ENCODE assay signal across 29 cellular contexts in genomic region chr15:75380773-75381172, GRCh38.
"Had no signal": no experiment of that assay in that cellular context is flagged by ENCODE, and none has a peak within 500 bp of the region (broad histone marks: within the 10 kb centered on the region; RNA-seq: fewer than 3 reads in every experiment).

No MANE protein-coding gene starts in this region.

- H3K4me1 Mint-ChIP-seq: mesothelial cell of epicardium, neural crest cell had no signal

- H3K4me1 ChIP-seq: esophagus squamous epithelium, pancreas, psoas muscle, suprapubic skin, tibial artery, upper lobe of right lung had no signal

- H3K9me3 ChIP-seq: esophagus squamous epithelium, pancreas, psoas muscle, suprapubic skin, tibial artery, upper lobe of right lung had no signal

- H3K9me3 Mint-ChIP-seq: activated T-helper 2 cell treated with anti-CD3 and anti-CD28 coated beads, Interferon-gamma antibody, Interleukin-2, Interleukin-4, amounts not matched to agents 10 μg/mL and 5 μg/mL and 100 μg/mL, durations not matched to agents 14 hours and 24 hours and 36 hours; mesothelial cell of epicardium; naive thymus-derived CD4-positive, alpha-beta T cell; neural crest cell; T-cell; T-helper 2 cell treated with Interferon-gamma antibody and Interleukin-4, amounts not matched to agents 5 μg/mL and 100 μg/mL, for 36 hours had no signal

- H3K27me3 Mint-ChIP-seq: activated naive CD8-positive, alpha-beta T cell; naive thymus-derived CD4-positive, alpha-beta T cell; T-cell had no signal

- H3K27me3 ChIP-seq: esophagus squamous epithelium, pancreas, suprapubic skin, tibial artery, upper lobe of right lung had no signal

- H3K4me3 Mint-ChIP-seq: activated naive CD8-positive, alpha-beta T cell; mesothelial cell of epicardium; naive thymus-derived CD4-positive, alpha-beta T cell; neural crest cell; T-cell; T-helper 2 cell treated with Interferon-gamma antibody and Interleukin-4, amounts not matched to agents 5 μg/mL and 100 μg/mL, for 36 hours had no signal

- H3K4me3 ChIP-seq: esophagus squamous epithelium, pancreas, psoas muscle, smooth muscle cell, suprapubic skin, tibial artery, upper lobe of right lung had no signal

- H3K27ac ChIP-seq: epithelial cell of prostate, esophagus squamous epithelium, pancreas, psoas muscle, suprapubic skin, tibial artery, upper lobe of right lung had no signal

- H3K4me2 ChIP-seq: smooth muscle cell had no signal

- DNase-seq: activated CD4-positive, alpha-beta T cell treated with anti-CD3 and anti-CD28 coated beads for 4 hours; activated CD4-positive, alpha-beta T cell treated with anti-CD3 and anti-CD28 coated beads, Interleukin-2, amount 50 U/mL, for 4 hours; activated CD4-positive, CD25-positive, alpha-beta regulatory T cell; activated T-cell treated with anti-CD3 and anti-CD28 coated beads, Interleukin-2, amount 50 U/mL, for 1 hour; anterior cingulate cortex; dermis blood vessel endothelial cell; effector CD4-positive, alpha-beta T cell; esophagus squamous epithelium; glutamatergic neuron; mammary epithelial cell; naive thymus-derived CD4-positive, alpha-beta T cell; nucleus accumbens; pancreas; psoas muscle; stimulated activated CD4-positive, alpha-beta T cell treated with anti-CD3 and anti-CD28 coated beads, Interleukin-1b, Interleukin-23, amount 100 ng/mL, for 48 hours; stimulated activated CD4-positive, alpha-beta T cell treated with anti-CD3 and anti-CD28 coated beads, Interleukin-4, amount 100 ng/mL, for 4 hours; stimulated activated CD8-positive, alpha-beta memory T cell treated with anti-CD3 and anti-CD28 coated beads, Interleukin-4, amount 100 ng/mL, for 48 hours; stimulated activated naive CD4-positive, alpha-beta T cell; T-cell; tibial artery; upper lobe of right lung had no signal

- H3K27ac Mint-ChIP-seq: activated naive CD8-positive, alpha-beta T cell; activated T-helper 2 cell treated with anti-CD3 and anti-CD28 coated beads, Interferon-gamma antibody, Interleukin-2, Interleukin-4, amounts not matched to agents 10 μg/mL and 5 μg/mL and 100 μg/mL, durations not matched to agents 14 hours and 24 hours and 36 hours; mesothelial cell of epicardium; T-helper 2 cell treated with Interferon-gamma antibody and Interleukin-4, amounts not matched to agents 5 μg/mL and 100 μg/mL, for 36 hours had no signal

- ATAC-seq: naive thymus-derived CD4-positive, alpha-beta T cell; pancreas; psoas muscle; T-cell; upper lobe of right lung had no signal
